Comparison of ENCODE assay signal across 8 cellular contexts in the genomic region with DNA sequence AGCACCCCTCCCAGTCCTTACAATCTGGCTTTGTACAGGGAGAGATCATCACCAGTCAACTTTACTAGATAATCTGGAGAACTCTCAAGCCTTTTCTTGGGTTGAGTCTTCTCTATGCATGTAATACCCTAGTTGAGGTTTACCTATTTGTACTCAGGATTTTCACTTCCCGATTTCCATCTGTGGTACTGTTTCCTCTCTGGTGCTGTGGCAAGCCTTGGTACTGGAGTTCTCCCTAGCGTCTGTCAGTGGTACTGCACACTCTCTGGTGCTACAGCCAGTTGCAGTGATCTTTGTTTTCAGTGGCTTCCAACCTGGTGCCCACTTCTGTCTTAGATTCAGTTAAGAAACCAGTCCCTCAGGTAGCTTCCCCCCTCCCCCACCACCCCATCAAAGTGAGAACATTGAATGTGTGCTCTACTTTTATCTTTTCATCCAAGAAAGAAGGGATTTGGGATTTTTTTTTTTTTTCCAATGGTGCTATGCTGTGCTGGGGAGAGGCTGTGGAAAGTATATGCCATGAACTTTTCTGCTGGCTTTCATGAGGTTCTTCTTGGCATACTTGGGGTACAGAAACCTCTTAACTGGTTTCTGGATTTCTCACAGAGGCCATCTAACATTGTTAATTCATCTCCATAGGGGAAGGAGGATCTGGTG.
DNase-seq lines count a peak whose midpoint lies in the region; ATAC-seq and TF ChIP-seq lines count a peak whose summit lies in the region.

No MANE protein-coding gene starts in this region.

- H3K9me3 Mint-ChIP-seq in Calu3 (ENCODE audit: low read depth, unreplicated experiment): no peaks in the 10 kb centered on the region

- no peak overlapping the region for H3K27ac ChIP-seq in SJCRH30

- ATAC-seq in GM19397 (IDR thresholded peaks at IDR 0.05; ENCODE audit: unreplicated experiment): peak; percentile 98
- peak; percentile 99 for ATAC-seq in HG03439 (IDR thresholded peaks at IDR 0.05; ENCODE audit: unreplicated experiment)
- ATAC-seq in left cardiac atrium: peak; percentile 63 to 78

- H3K36me3 ChIP-seq in SJCRH30: no peaks in the 10 kb centered on the region

- no peaks in the 10 kb centered on the region; the same call in 1 of the 2 replicates for H3K9me3 ChIP-seq in SJCRH30 (replicated peaks)

- intact Hi-C loops in Calu3 (cut with micrococcal nuclease; ENCODE audit: unreplicated experiment) (no loop called here), left cardiac atrium (cut with DNase I) (no loop called here)

- no peak overlapping the region for H3K27ac Mint-ChIP-seq in Calu3 (ENCODE audit: unreplicated experiment)

- no peak overlapping the region for H3K4me3 Mint-ChIP-seq in Calu3 (ENCODE audit: low read depth, unreplicated experiment)

- peak; percentile 75 for TF ChIP-seq CTCF in Calu3 (IDR thresholded peaks at IDR 0.05; ENCODE audit: unreplicated experiment)

- no peaks in the 10 kb centered on the region for H3K4me1 Mint-ChIP-seq in Calu3 (ENCODE audit: low read depth, unreplicated experiment)

- DNase-seq in Calu3 (peak; percentile 75), SJCRH30 (peak; percentile 9 to 44), left cardiac atrium (peak; percentile 56), NCI-H2081 treated with DMSO at 0.1 percent for 48 hours (lab: John Stamatoyannopoulos, UW) (no peak)
- peak; percentile 32 for DNase-seq in activated gamma-delta T cell treated with anti-CD3 and anti-CD28 coated beads, Interleukin-2, amount 50 U/mL, for 16 hours (ENCODE audit: low read depth)
- DNase-seq in stimulated activated CD4-positive, alpha-beta T cell treated with anti-CD3 and anti-CD28 coated beads, Interleukin-12 subunit alpha, Interleukin-12 subunit beta, amount 100 ng/mL, for 48 hours (ENCODE audit: low read depth in 2 of 3, low spot score in 1 of 3): peak; percentile 33 to 65 (median 63)

- no peaks in the 10 kb centered on the region for H3K36me3 Mint-ChIP-seq in Calu3 (ENCODE audit: insufficient read depth, unreplicated experiment)

- H3K4me3 ChIP-seq in SJCRH30: no peak overlapping the region

- H3K27me3 ChIP-seq in SJCRH30: no peaks in the 10 kb centered on the region

- H3K4me1 ChIP-seq in SJCRH30: no peaks in the 10 kb centered on the region

- H3K27me3 Mint-ChIP-seq in Calu3 (ENCODE audit: unreplicated experiment): no peaks in the 10 kb centered on the region

- BruUV-seq in Calu3 (replicated peaks; lab: Mats Ljungman, UMichigan): no TSS peak

- CTCF ChIA-PET in Calu3 (lab: Charles Lee): interaction anchor here (0.6 kb wide), 2 partner anchors 10 to 11 kb away, joined by 4 read pairs; no protein-coding TSS in a partner anchor
